15 cellular contexts compared by ENCODE assay signal in the genomic region with DNA sequence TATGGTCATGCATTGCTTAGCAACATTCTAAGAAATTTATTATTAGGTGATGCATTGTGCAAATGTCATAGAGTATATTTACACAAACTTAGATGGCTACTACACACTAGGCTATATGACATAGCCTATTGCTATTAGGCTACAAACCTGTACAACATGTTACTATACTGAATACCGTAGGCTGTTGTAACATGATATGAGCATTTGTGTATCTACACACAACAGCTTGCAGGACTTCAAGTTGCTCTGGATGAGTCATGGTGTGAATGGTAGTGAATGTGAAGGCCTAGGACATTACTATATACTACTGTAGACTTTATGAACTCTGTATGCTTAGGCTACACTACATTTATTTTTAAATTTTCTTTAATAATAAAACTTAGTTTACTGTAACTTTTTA.
DNase-seq lines count a peak whose midpoint lies in the region; ATAC-seq and TF ChIP-seq lines count a peak whose summit lies in the region.
"Had no signal": no experiment of that assay in that cellular context is flagged by ENCODE, and none has a peak within 500 bp of the region (broad histone marks: within the 10 kb centered on the region; RNA-seq: fewer than 3 reads in every experiment).

No MANE protein-coding gene starts in this region.

- no peaks in the 10 kb centered on the region for H3K27me3 Mint-ChIP-seq in HFFc6 (ENCODE audit: insufficient read depth)
- H3K27me3 Mint-ChIP-seq in naive thymus-derived CD4-positive, alpha-beta T cell = peaks cover 11 to 49% (median 37%) of the 10 kb centered on the region in 5 donors

- POLR2A ChIA-PET in naive thymus-derived CD4-positive, alpha-beta T cell (lab: Charles Lee) = no interaction called here

- TF ChIP-seq CTCF in HFFc6 (IDR thresholded peaks at IDR 0.05) (no peak), foreskin fibroblast (IDR thresholded peaks at IDR 0.05; ENCODE audit: low read depth, low read length) (no peak)

- no peak overlapping the region for H3K4me3 Mint-ChIP-seq in HFFc6
- H3K4me3 Mint-ChIP-seq in naive thymus-derived CD4-positive, alpha-beta T cell = no peak overlapping the region
- H3K4me3 Mint-ChIP-seq: activated CD8-positive, alpha-beta T cell treated with anti-CD3 and anti-CD28 coated beads, Interleukin-2, amount 10 ng/mL, durations not matched to agents 7 days and 5 days had no signal

- H3K9me3 Mint-ChIP-seq in HFFc6 = peaks cover 12% of the 10 kb centered on the region
- peaks cover 6 to 33% (median 22%) of the 10 kb centered on the region in 11 donors for H3K9me3 Mint-ChIP-seq in naive thymus-derived CD4-positive, alpha-beta T cell

- peak overlapping the region; percentile 53; the same call in 1 of the 2 replicates for H3K27ac Mint-ChIP-seq in HFFc6
- no peak overlapping the region for H3K27ac Mint-ChIP-seq in naive thymus-derived CD4-positive, alpha-beta T cell
- H3K27ac Mint-ChIP-seq: activated CD8-positive, alpha-beta T cell treated with anti-CD3 and anti-CD28 coated beads, Interleukin-2, amount 10 ng/mL, durations not matched to agents 7 days and 5 days had no signal

- no peak for ATAC-seq in naive thymus-derived CD4-positive, alpha-beta T cell
- no peak for ATAC-seq in GM19395 (IDR thresholded peaks at IDR 0.05; ENCODE audit: unreplicated experiment)
- ATAC-seq in GM21390 (IDR thresholded peaks at IDR 0.05; ENCODE audit: unreplicated experiment) = no peak
- ATAC-seq: activated CD8-positive, alpha-beta T cell treated with anti-CD3 and anti-CD28 coated beads, Interleukin-2, amount 10 ng/mL, durations not matched to agents 7 days and 5 days; Right ventricle myocardium inferior had no signal

- CTCF ChIA-PET in naive thymus-derived CD4-positive, alpha-beta T cell (lab: Charles Lee) = interaction anchor here (1.2 kb wide), 1 partner anchor 16 kb away, joined by 3 read pairs; no protein-coding TSS in a partner anchor

- peaks cover 19% of the 10 kb centered on the region for H3K4me1 Mint-ChIP-seq in HFFc6 (ENCODE audit: low read depth)
- peaks cover 0 to 3% (median 0%) of the 10 kb centered on the region in 7 donors for H3K4me1 Mint-ChIP-seq in naive thymus-derived CD4-positive, alpha-beta T cell

- H3K4me3 ChIP-seq in adipocyte (ENCODE audit: low read length) = no peak overlapping the region
- no peak overlapping the region for H3K4me3 ChIP-seq in foreskin fibroblast (ENCODE audit: low read depth in 1 of 2, low read length in 2 of 2)
- H3K4me3 ChIP-seq in naive thymus-derived CD4-positive, alpha-beta T cell (ENCODE audit: low read length) = no peak overlapping the region
- H3K4me3 ChIP-seq: prostate gland had no signal

- peaks cover 14% of the 10 kb centered on the region for H3K9me3 ChIP-seq in adipocyte (ENCODE audit: control insufficient read depth, low read length)
- H3K9me3 ChIP-seq in naive thymus-derived CD4-positive, alpha-beta T cell (ENCODE audit: control insufficient read depth in 2 of 3, low read length in 3 of 3) = peaks cover 0 to 21% (median 12%) of the 10 kb centered on the region in 3 experiments
- H3K9me3 ChIP-seq: prostate gland had no signal

- peak; percentile 24 for DNase-seq in AG08396 (ENCODE audit: low spot score)
- peak; percentile 72 for DNase-seq in HFFc6
- peak; percentile 57 for DNase-seq in adipocyte (ENCODE audit: low read depth)
- peak; percentile 67 to 73 for DNase-seq in foreskin fibroblast
- DNase-seq in naive thymus-derived CD4-positive, alpha-beta T cell = no peak
- DNase-seq in activated CD4-positive, alpha-beta T cell treated with anti-CD3 and anti-CD28 coated beads, Interleukin-2, amount 50 U/mL, for 4 hours = no peak
- DNase-seq: activated CD8-positive, alpha-beta T cell treated with anti-CD3 and anti-CD28 coated beads, Interleukin-2, amount 10 ng/mL, durations not matched to agents 7 days and 5 days; head of caudate nucleus; NCI-H146; NCI-H526 had no signal

- no peaks in the 10 kb centered on the region for H3K27me3 ChIP-seq in adipocyte (replicated peaks; ENCODE audit: control insufficient read depth, insufficient read depth, low read length)
- H3K27me3 ChIP-seq in naive thymus-derived CD4-positive, alpha-beta T cell (ENCODE audit: control insufficient read depth in 2 of 2, insufficient read depth in 2 of 2, low read length in 2 of 2) = no peaks in the 10 kb centered on the region

- H3K9ac ChIP-seq in adipocyte (ENCODE audit: low read length) = no peak overlapping the region
- H3K9ac ChIP-seq: KMS-11 had no signal

- intact Hi-C loops in naive thymus-derived CD4-positive, alpha-beta T cell (cut with micrococcal nuclease) = no loop called here

- no peak overlapping the region for H3K27ac ChIP-seq in naive thymus-derived CD4-positive, alpha-beta T cell (ENCODE audit: low read depth, low read length)
- H3K27ac ChIP-seq: KMS-11, prostate gland had no signal

- H3K4me1 ChIP-seq in adipocyte (ENCODE audit: control insufficient read depth, insufficient read depth, low read length) = peaks cover 9% of the 10 kb centered on the region
- no peaks in the 10 kb centered on the region for H3K4me1 ChIP-seq in naive thymus-derived CD4-positive, alpha-beta T cell (ENCODE audit: control insufficient read depth in 2 of 2, insufficient read depth in 2 of 2, low read length in 2 of 2)
- H3K4me1 ChIP-seq: prostate gland had no signal

- peaks cover 12% of the 10 kb centered on the region for H3K36me3 Mint-ChIP-seq in HFFc6 (ENCODE audit: low read depth)
- H3K36me3 Mint-ChIP-seq in naive thymus-derived CD4-positive, alpha-beta T cell = peaks cover 0 to 17% (median 0%) of the 10 kb centered on the region in 5 donors

- H3K36me3 ChIP-seq in adipocyte (ENCODE audit: control insufficient read depth, insufficient read depth, low read length, severe bottlenecking) = no peaks in the 10 kb centered on the region
- no peaks in the 10 kb centered on the region for H3K36me3 ChIP-seq in naive thymus-derived CD4-positive, alpha-beta T cell (ENCODE audit: control insufficient read depth in 2 of 3, insufficient read depth in 3 of 3, low read length in 3 of 3)
- H3K36me3 ChIP-seq: prostate gland had no signal

Comparison
In these comparisons a context has a peak if more than half of its experiments do, and no peak if none do; other contexts are left out.
1. DNase-seq: peak in AG08396 (single experiment), HFFc6 (single experiment), adipocyte (single experiment) and foreskin fibroblast (2 of 2); none in naive thymus-derived CD4-positive, alpha-beta T cell (0 of 9) and activated CD4-positive, alpha-beta T cell treated with anti-CD3 and anti-CD28 coated beads, Interleukin-2, amount 50 U/mL, for 4 hours (0 of 2).